Comparison of ENCODE assay signal across 10 cellular contexts in genomic region chr7:2082357-2083038, GRCh38.
DNase-seq lines count a peak whose midpoint lies in the region; ATAC-seq and TF ChIP-seq lines count a peak whose summit lies in the region.
"Had no signal": no experiment of that assay in that cellular context is flagged by ENCODE, and none has a peak within 500 bp of the region (broad histone marks: within the 10 kb centered on the region; RNA-seq: fewer than 3 reads in every experiment).

No MANE protein-coding gene starts in this region.

- H3K27ac ChIP-seq in cardiac muscle cell (peak overlapping the region; percentile 60), right atrium auricular region (no peak overlapping the region), uterus (peak overlapping the region in 1 of 2 donors; percentile 70)

- H3K4me1 ChIP-seq in cardiac muscle cell (ENCODE audit: low read depth) (peaks cover 33% of the 10 kb centered on the region), right atrium auricular region (no peaks in the 10 kb centered on the region), uterus (peaks cover 0 to 4% of the 10 kb centered on the region in 2 donors)

- H3K4me3 ChIP-seq in cardiac muscle cell (no peak overlapping the region), right atrium auricular region (no peak overlapping the region), uterus (no peak overlapping the region)

- ATAC-seq in GM18858 (IDR thresholded peaks at IDR 0.05; ENCODE audit: unreplicated experiment) = no peak

- DNase-seq in cardiac muscle cell (ENCODE audit: low read depth in 1 of 2, low spot score in 1 of 2) = peak; percentile 72 to 81
- no peak for DNase-seq in right atrium auricular region (ENCODE audit: low spot score)
- DNase-seq in amniotic stem cell (lab: John Stamatoyannopoulos, UW) = peak; percentile 74
- DNase-seq in left kidney (ENCODE audit: low read depth, low spot score) = peak; percentile 91
- DNase-seq in uterus = peak; percentile 58 to 77
- no peak for DNase-seq in AML-193 (lab: John Stamatoyannopoulos, UW)
- no peak for DNase-seq in superior temporal gyrus (ENCODE audit: extremely low spot score)
- DNase-seq: activated CD4-positive, alpha-beta T cell treated with anti-CD3 and anti-CD28 coated beads, Interleukin-2, amount 50 U/mL, for 48 hours; kidney had no signal

- no peak for TF ChIP-seq POLR2A in uterus (IDR thresholded peaks at IDR 0.05)

- H3K9me3 ChIP-seq in cardiac muscle cell (ENCODE audit: low read depth) = no peaks in the 10 kb centered on the region
- no peaks in the 10 kb centered on the region for H3K9me3 ChIP-seq in right atrium auricular region
- no peaks in the 10 kb centered on the region for H3K9me3 ChIP-seq in uterus

- no peak for TF ChIP-seq CTCF in cardiac muscle cell (IDR thresholded peaks at IDR 0.05; ENCODE audit: low read depth, low read length)
- TF ChIP-seq CTCF in right atrium auricular region (IDR thresholded peaks at IDR 0.05) = no peak
- TF ChIP-seq CTCF in uterus (IDR thresholded peaks at IDR 0.05) = no peak

- H3K27me3 ChIP-seq in cardiac muscle cell (no peaks in the 10 kb centered on the region), right atrium auricular region (no peaks in the 10 kb centered on the region), uterus (no peaks in the 10 kb centered on the region)

- intact Hi-C loops in uterus (cut with DNase I; ENCODE audit: low total_unique reads) = no loop called here

- H3K36me3 ChIP-seq in cardiac muscle cell (no peaks in the 10 kb centered on the region), right atrium auricular region (no peaks in the 10 kb centered on the region), uterus (no peaks in the 10 kb centered on the region)

Comparison
In these comparisons a context has a peak if more than half of its experiments do, and no peak if none do; other contexts are left out.
1. DNase-seq: peak in cardiac muscle cell (2 of 2), amniotic stem cell (single experiment), left kidney (single experiment) and uterus (2 of 2); none in right atrium auricular region (single experiment), AML-193 (0 of 2) and superior temporal gyrus (single experiment).